In the genomic region with DNA sequence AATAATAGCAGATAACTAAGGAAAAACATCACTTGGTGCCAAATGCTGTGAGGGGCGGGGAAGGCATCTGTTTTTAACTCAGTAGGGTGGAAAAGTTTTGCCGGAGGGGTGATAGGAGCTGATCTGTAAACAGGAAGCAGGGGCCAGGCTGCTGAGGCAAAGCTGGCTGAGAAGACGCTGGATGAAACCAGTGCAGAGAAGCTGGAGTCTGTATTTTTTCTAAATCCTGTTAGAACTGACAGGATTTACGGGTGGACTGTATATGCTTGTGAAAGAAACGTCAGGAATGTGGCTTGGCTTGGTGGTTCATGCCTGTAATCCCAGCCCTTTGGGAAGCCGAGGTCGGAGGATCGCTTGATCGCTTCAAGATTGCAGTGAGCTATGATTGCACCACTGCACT, we compare ENCODE assay signal across 12 cellular contexts. TPM values are rescaled to one million over a fixed set of nuclear protein-coding genes. Genes with fewer than 3 reads are reported as not detected.
DNase-seq lines count a peak whose midpoint lies in the region; FAIRE-seq and TF ChIP-seq lines count a peak whose summit lies in the region.
"Had no signal": no experiment of that assay in that cellular context is flagged by ENCODE, and none has a peak within 500 bp of the region (broad histone marks: within the 10 kb centered on the region; RNA-seq: fewer than 3 reads in every experiment).

No MANE protein-coding gene starts in this region.

- intact Hi-C loops in kidney (cut with DNase I): no loop called here
- intact Hi-C loops in testis (cut with DNase I; ENCODE audit: low total_unique reads): no loop called here

- H3K27me3 Mint-ChIP-seq in activated CD4-positive, alpha-beta T cell treated with anti-CD3 and anti-CD28 coated beads, Interleukin-2, amount 10 ng/mL, durations not matched to agents 7 days and 5 days: no peaks in the 10 kb centered on the region
- H3K27me3 Mint-ChIP-seq in brain: peaks cover 3% of the 10 kb centered on the region

- peaks cover 0 to 4% of the 10 kb centered on the region in 2 donors for H3K36me3 ChIP-seq in kidney (ENCODE audit: control insufficient read depth in 1 of 2, insufficient read depth in 2 of 2, low read length in 2 of 2)
- no peaks in the 10 kb centered on the region for H3K36me3 ChIP-seq in testis (ENCODE audit: low read depth, missing control alignments)
- H3K36me3 ChIP-seq: SJSA1 had no signal

- H3K4me1 ChIP-seq in kidney (ENCODE audit: control insufficient read depth in 1 of 2, insufficient read depth in 1 of 2, low read depth in 1 of 2, low read length in 2 of 2) (peaks cover 29% of the 10 kb centered on the region in 2 donors), testis (peaks cover 37% of the 10 kb centered on the region)

- H3K4me3 Mint-ChIP-seq in activated CD4-positive, alpha-beta T cell treated with anti-CD3 and anti-CD28 coated beads, Interleukin-2, amount 10 ng/mL, durations not matched to agents 7 days and 5 days: peak overlapping the region; percentile 35
- peak overlapping the region in 3 of 5 experiments; percentile 10 to 72 (median 51) for H3K4me3 Mint-ChIP-seq in brain

- H3K36me3 Mint-ChIP-seq in activated CD4-positive, alpha-beta T cell treated with anti-CD3 and anti-CD28 coated beads, Interleukin-2, amount 10 ng/mL, durations not matched to agents 7 days and 5 days (ENCODE audit: low read depth): peaks cover 29% of the 10 kb centered on the region
- H3K36me3 Mint-ChIP-seq in brain: peaks cover 31% of the 10 kb centered on the region

- H3K27ac Mint-ChIP-seq in activated CD4-positive, alpha-beta T cell treated with anti-CD3 and anti-CD28 coated beads, Interleukin-2, amount 10 ng/mL, durations not matched to agents 7 days and 5 days: peak overlapping the region; percentile 83
- H3K27ac Mint-ChIP-seq in brain: peak overlapping the region in 3 of 5 experiments; percentile 32 to 89 (median 40)

- DNase-seq in activated CD4-positive, alpha-beta T cell treated with anti-CD3 and anti-CD28 coated beads, Interleukin-2, amount 10 ng/mL, durations not matched to agents 7 days and 5 days: peak; percentile 41
- DNase-seq in activated CD4-positive, alpha-beta T cell treated with anti-CD3 and anti-CD28 coated beads, Interleukin-2, amount 50 U/mL, for 4 hours: no peak
- DNase-seq in kidney (peak; percentile 86), testis (peak; percentile 62), SHP77 (lab: John Stamatoyannopoulos, UW) (no peak), activated gamma-delta T cell treated with Interleukin-2 at 50 U/mL for 16 hours (no peak), NCI-H69 (lab: John Stamatoyannopoulos, UW) (no peak)
- DNase-seq: hypothalamus had no signal

- TF ChIP-seq POLR2A in testis (IDR thresholded peaks at IDR 0.05): no peak

- peak overlapping the region; percentile 66 to 74 for H3K27ac ChIP-seq in kidney (ENCODE audit: low read depth in 2 of 2, low read length in 2 of 2)
- H3K27ac ChIP-seq in testis: peak overlapping the region in 1 of 2 donors; percentile 49
- H3K27ac ChIP-seq: C4-2B, SJSA1 had no signal

- 35 to 55% methylated on average over 9 of the region's 9 CpGs for WGBS in testis, 2 donors

- FAIRE-seq in kidney (lab: Jason Lieb, UNC): no peak
- FAIRE-seq: urothelium cell line had no signal

- POLR2A ChIA-PET in activated CD4-positive, alpha-beta T cell treated with anti-CD3 and anti-CD28 coated beads, Interleukin-2, amount 10 ng/mL, durations not matched to agents 7 days and 5 days (lab: Charles Lee): no interaction called here

- H3K9me3 ChIP-seq in kidney (ENCODE audit: control insufficient read depth in 1 of 2, low read length in 2 of 2): no peaks in the 10 kb centered on the region
- H3K9me3 ChIP-seq in testis: no peaks in the 10 kb centered on the region
- H3K9me3 ChIP-seq: SJSA1 had no signal

- H3K4me3 ChIP-seq in kidney (ENCODE audit: low read length in 2 of 2): peak overlapping the region in 1 of 2 donors; percentile 11
- no peak overlapping the region for H3K4me3 ChIP-seq in testis
- H3K4me3 ChIP-seq: SJSA1 had no signal

- CTCF ChIA-PET in activated CD4-positive, alpha-beta T cell treated with anti-CD3 and anti-CD28 coated beads, Interleukin-2, amount 10 ng/mL, durations not matched to agents 7 days and 5 days (lab: Charles Lee): interaction anchor here (1.5 to 2.1 kb wide), 2 partner anchors 9 to 25 kb away, joined by 3 to 16 read pairs; no protein-coding TSS in a partner anchor

- no peak overlapping the region for H3K9ac ChIP-seq in kidney (ENCODE audit: low read length in 2 of 2)

- no peaks in the 10 kb centered on the region for H3K9me3 Mint-ChIP-seq in activated CD4-positive, alpha-beta T cell treated with anti-CD3 and anti-CD28 coated beads, Interleukin-2, amount 10 ng/mL, durations not matched to agents 7 days and 5 days
- H3K9me3 Mint-ChIP-seq in brain: no peaks in the 10 kb centered on the region

- TF ChIP-seq CTCF in brain (conservative IDR thresholded peaks at IDR 0.05): no peak
- TF ChIP-seq CTCF in kidney (IDR thresholded peaks at IDR 0.05; ENCODE audit: borderline replicate concordance, extremely low read depth, insufficient read depth): no peak
- TF ChIP-seq CTCF in testis (IDR thresholded peaks at IDR 0.05): no peak

- H3K27me3 ChIP-seq in testis: no peaks in the 10 kb centered on the region
- H3K27me3 ChIP-seq: SJSA1 had no signal

- peaks cover 57% of the 10 kb centered on the region for H3K4me1 Mint-ChIP-seq in activated CD4-positive, alpha-beta T cell treated with anti-CD3 and anti-CD28 coated beads, Interleukin-2, amount 10 ng/mL, durations not matched to agents 7 days and 5 days
- peaks cover 59% of the 10 kb centered on the region for H3K4me1 Mint-ChIP-seq in brain

RNA-seq across cellular contexts. Expression of a gene that starts 5.6 kb away (rescaled TPM):
- 10 to 100 TPM; 68.4 to 69.3 TPM for total RNA-seq in activated CD4-positive, alpha-beta T cell treated with anti-CD3 and anti-CD28 coated beads, Interleukin-2, amount 10 ng/mL, durations not matched to agents 7 days and 5 days
- polyA plus RNA-seq in brain (ENCODE audit: insufficient read depth, low read depth, low replicate concordance) (44.4 TPM), kidney (ENCODE audit: insufficient read depth, low read depth, low replicate concordance) (25.0 TPM), testis (ENCODE audit: insufficient read depth, low read depth, low replicate concordance) (57.6 TPM)
- total RNA-seq in kidney (53.8 TPM), testis (100 to 1,000 TPM in 1 of 2 donors, 10 to 100 TPM in 1; 96.4 to 156 TPM)

Comparison
In these comparisons a context has a peak if more than half of its experiments do, and no peak if none do; other contexts are left out.
1. DNase-seq: peak in activated CD4-positive, alpha-beta T cell treated with anti-CD3 and anti-CD28 coated beads, Interleukin-2, amount 10 ng/mL, durations not matched to agents 7 days and 5 days (single experiment), kidney (single experiment) and testis (single experiment); none in activated CD4-positive, alpha-beta T cell treated with anti-CD3 and anti-CD28 coated beads, Interleukin-2, amount 50 U/mL, for 4 hours (0 of 2), SHP77 (0 of 2), activated gamma-delta T cell treated with Interleukin-2 at 50 U/mL for 16 hours (single experiment) and NCI-H69 (single experiment).